ENCODE assay signal across 27 cellular contexts in the genomic region with DNA sequence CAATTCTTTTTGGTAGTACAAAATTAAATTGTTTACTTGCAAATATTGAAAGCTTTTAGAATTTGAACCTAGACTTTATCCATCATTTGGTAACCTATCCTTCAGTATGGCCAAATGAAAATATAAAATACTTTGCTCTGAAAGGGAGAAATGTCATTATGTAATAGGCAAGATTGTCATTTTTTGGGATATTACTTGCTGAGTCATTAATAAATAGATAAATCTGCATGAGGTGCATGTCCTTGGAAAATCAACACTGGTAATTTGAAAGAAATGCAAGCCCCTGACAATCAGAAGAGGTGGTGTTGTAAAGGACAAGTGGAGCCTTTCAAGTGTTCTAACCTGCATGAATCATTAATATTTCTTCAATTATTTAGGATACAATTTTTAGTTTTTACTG.
"Had no signal": no experiment of that assay in that cellular context is flagged by ENCODE, and none has a peak within 500 bp of the region (broad histone marks: within the 10 kb centered on the region; RNA-seq: fewer than 3 reads in every experiment).

No MANE protein-coding gene starts in this region.

- H3K27ac ChIP-seq: stomach, suprapubic skin, testis, thoracic aorta, thyroid gland, tibial artery, tibial nerve, transverse colon, upper lobe of left lung, upper lobe of right lung, uterus, vagina had no signal

- FAIRE-seq: urothelium cell line had no signal

- H3K4me3 ChIP-seq: stomach, suprapubic skin, testis, thoracic aorta, thyroid gland, tibial artery, tibial nerve, transverse colon, upper lobe of left lung, upper lobe of right lung, uterus, vagina had no signal

- H3K36me3 ChIP-seq: stomach, suprapubic skin, thoracic aorta, thyroid gland, tibial artery, tibial nerve, transverse colon, upper lobe of left lung, upper lobe of right lung, uterus, vagina had no signal

- H3K9me3 ChIP-seq: stomach, testis, thoracic aorta, thyroid gland, tibial artery, tibial nerve, transverse colon, upper lobe of left lung, upper lobe of right lung, uterus, vagina had no signal

- H3K27me3 ChIP-seq: stomach, suprapubic skin, testis, thyroid gland, tibial artery, tibial nerve, transverse colon, upper lobe of left lung, upper lobe of right lung, uterus, vagina had no signal

- DNase-seq: stimulated activated CD4-positive, alpha-beta T cell treated with anti-CD3 and anti-CD28 coated beads, Interleukin-2, amount 100 ng/mL, for 48 hours; stimulated activated CD4-positive, alpha-beta T cell treated with anti-CD3 and anti-CD28 coated beads, Interleukin-4, amount 100 ng/mL, for 1 hour; stimulated activated CD4-positive, alpha-beta T cell treated with anti-CD3 and anti-CD28 coated beads, Interleukin-4, amount 100 ng/mL, for 24 hours; stimulated activated CD4-positive, alpha-beta T cell treated with anti-CD3 and anti-CD28 coated beads, Interleukin-4, amount 100 ng/mL, for 4 hours; stimulated activated CD8-positive, alpha-beta memory T cell treated with anti-CD3 and anti-CD28 coated beads, Interleukin-4, amount 100 ng/mL, for 48 hours; stimulated activated naive B cell treated with anti-CD40 and anti-IgM and Interleukin-4, amounts not matched to agents 10 μg/mL and 1 μg/mL and 100 μg/mL, for 72 hours; stimulated activated naive CD4-positive, alpha-beta T cell; stimulated activated naive CD4-positive, alpha-beta T cell treated with Interleukin-2 at 50 U/mL for 16 hours; stimulated activated naive CD8-positive, alpha-beta T cell treated with anti-CD3 and anti-CD28 coated beads, Interleukin-15, amount 100 ng/mL, for 72 hours; stimulated activated naive CD8-positive, alpha-beta T cell treated with anti-CD3 and anti-CD28 coated beads, Interleukin-15, Interleukin-2, amounts not matched to agents 100 U/mL and 50 U/mL, for 24 hours; stomach; substantia nigra; testis; thyroid gland; tibial artery; transverse colon; trophoblast cell; upper lobe of left lung; upper lobe of right lung; uterus had no signal

- H3K4me1 ChIP-seq: stomach, suprapubic skin, testis, thyroid gland, tibial artery, tibial nerve, transverse colon, upper lobe of left lung, upper lobe of right lung, uterus, vagina had no signal

- ATAC-seq: stimulated activated effector memory CD8-positive, alpha-beta T cell treated with anti-CD3 and anti-CD28 coated beads, Interleukin-12 subunit alpha, Interleukin-12 subunit beta, amount 100 ng/mL, for 72 hours; stimulated activated memory B cell treated with anti-CD40 and anti-IgM and Interleukin-4, amounts not matched to agents 10 μg/mL and 1 μg/mL and 100 μg/mL, for 72 hours; stimulated activated naive B cell treated with anti-CD40 and anti-IgM and Interleukin-4, amounts not matched to agents 10 μg/mL and 1 μg/mL and 100 μg/mL, for 72 hours; stimulated activated naive CD8-positive, alpha-beta T cell treated with anti-CD3 and anti-CD28 coated beads, Interleukin-15, amount 100 ng/mL, for 72 hours; stimulated activated naive CD8-positive, alpha-beta T cell treated with anti-CD3 and anti-CD28 coated beads, Interleukin-15, Interleukin-2, amounts not matched to agents 100 U/mL and 50 U/mL, for 24 hours; upper lobe of right lung had no signal
